Comparison of ENCODE assay signal across 8 cellular contexts in the genomic region with DNA sequence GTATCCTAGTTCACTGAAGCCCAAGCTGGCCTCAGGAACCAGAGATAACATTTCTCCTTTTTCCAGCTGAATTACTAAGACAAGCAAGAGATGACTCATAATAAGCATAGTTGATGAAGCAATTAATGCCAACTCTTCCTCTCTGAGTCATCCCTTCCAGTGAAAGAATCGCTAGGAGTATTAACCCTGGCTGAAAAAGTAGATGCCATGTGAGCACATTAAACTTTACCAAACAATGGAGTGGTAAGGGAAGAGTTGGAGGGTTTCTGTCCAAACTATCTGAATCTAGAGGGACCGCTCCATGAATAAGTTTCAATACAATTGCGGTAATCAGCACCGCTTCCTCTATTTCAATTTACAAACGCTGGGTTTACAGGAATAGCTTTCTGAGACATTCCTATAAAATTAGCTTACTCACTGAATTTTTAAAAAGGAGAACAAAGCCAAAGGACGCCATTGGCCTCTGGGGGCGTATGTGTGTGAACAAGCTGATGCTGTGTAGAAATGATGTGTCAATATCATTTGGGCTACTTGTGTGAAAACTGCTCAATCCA. TPM values are rescaled to one million over a fixed set of nuclear protein-coding genes. Genes with fewer than 3 reads are reported as not detected.
A peak's percentile ranks its signal among the peaks of the same experiment; 100 is the strongest.
DNase-seq lines count a peak whose midpoint lies in the region; ATAC-seq and TF ChIP-seq lines count a peak whose summit lies in the region.

No MANE protein-coding gene starts in this region.

- 65% methylated on average over 7 of the region's 7 CpGs for WGBS in liver

- H3K4me3 ChIP-seq in cardiac fibroblast (replicated peaks in 1 of 2; ENCODE audit: low read depth in 2 of 2, low read length in 2 of 2) = peak overlapping the region; percentile 4 to 22
- no peak overlapping the region for H3K4me3 ChIP-seq in liver (ENCODE audit: low read depth in 1 of 3, low read length in 3 of 3)

- H3K36me3 ChIP-seq in liver (ENCODE audit: control insufficient read depth in 4 of 4, insufficient read depth in 3 of 4, low read depth in 1 of 4, low read length in 3 of 4) = peaks cover 0 to 6% (median 3%) of the 10 kb centered on the region in 4 donors

- peak; percentile 5 to 21 for TF ChIP-seq RAD21 in liver (IDR thresholded peaks at IDR 0.05)

- peak overlapping the region; percentile 78 to 87 for H3K27ac ChIP-seq in liver (ENCODE audit: low read depth in 1 of 2, low read length in 2 of 2)
- H3K27ac ChIP-seq in substantia nigra (ENCODE audit: low read depth, low read length, poor library complexity, severe bottlenecking) = peak overlapping the region; percentile 4

- no peaks in the 10 kb centered on the region for H3K9me3 ChIP-seq in liver (ENCODE audit: control insufficient read depth in 4 of 4, low read length in 3 of 4)

- H3K9ac ChIP-seq in liver (ENCODE audit: low read depth in 1 of 2, low read length in 2 of 2) = peak overlapping the region in 1 of 2 donors; percentile 62

- TF ChIP-seq CTCF in cardiac fibroblast (IDR thresholded peaks at IDR 0.05; ENCODE audit: low read depth, low read length) = peak; percentile 37
- peak; percentile 18 for TF ChIP-seq CTCF in liver (IDR thresholded peaks at IDR 0.05; ENCODE audit: low read depth, low read length, missing input control)

- ATAC-seq in HG02678 (IDR thresholded peaks at IDR 0.05; ENCODE audit: unreplicated experiment) = peak; percentile 41

- no peaks in the 10 kb centered on the region for H3K27me3 ChIP-seq in liver (ENCODE audit: control insufficient read depth in 4 of 4, insufficient read depth in 4 of 4, low read length in 3 of 4)

- DNase-seq in NCI-H748 (lab: John Stamatoyannopoulos, UW; ENCODE audit: unreplicated experiment) = peak; percentile 16
- no peak for DNase-seq in NCI-H748 treated with DMSO at 0.1 percent for 48 hours (lab: John Stamatoyannopoulos, UW)
- DNase-seq in RKO (ENCODE audit: low spot score) = peak; percentile 78
- peak; percentile 93 to 94 for DNase-seq in cardiac fibroblast (ENCODE audit: low read depth in 2 of 2)
- peak in 12 of 49 donors; percentile 5 to 45 (median 18) for DNase-seq in substantia nigra (lab: John Stamatoyannopoulos, UW)
- DNase-seq in NCI-H187 treated with DMSO at 0.1 percent for 48 hours (lab: John Stamatoyannopoulos, UW) = no peak

- H3K4me1 ChIP-seq in liver (ENCODE audit: control insufficient read depth in 4 of 4, insufficient read depth in 4 of 4, low read length in 3 of 4) = peaks cover 0 to 4% (median 2%) of the 10 kb centered on the region in 4 donors

TF ChIP-seq in liver, 16 proteins besides CTCF, POLR2A, EP300 and RAD21:
- TF ChIP-seq ZBTB33 (IDR thresholded peaks at IDR 0.05) (no peak), HNF4A (conservative IDR thresholded peaks at IDR 0.05) (peak in 1 of 2 donors; percentile 14), FOXA2 (IDR thresholded peaks at IDR 0.05) (no peak), SP1 (IDR thresholded peaks at IDR 0.05) (no peak), RXRA (IDR thresholded peaks at IDR 0.05) (peak in 1 of 2 donors; percentile 37), EGR1 (IDR thresholded peaks at IDR 0.05; ENCODE audit: low read depth in 2 of 2) (no peak), TAF1 (conservative IDR thresholded peaks at IDR 0.05) (no peak), FOXA1 (IDR thresholded peaks at IDR 0.05) (no peak), JUND (IDR thresholded peaks at IDR 0.05) (peak; percentile 95 to 99), ATF3 (IDR thresholded peaks at IDR 0.05) (peak; percentile 82), HNF4G (IDR thresholded peaks at IDR 0.05) (no peak), GABPA (IDR thresholded peaks at IDR 0.05 in 1 of 2, conservative IDR thresholded peaks at IDR 0.05 in 1 of 2) (no peak), YY1 (IDR thresholded peaks at IDR 0.05) (peak; percentile 37), NR2F2 (IDR thresholded peaks at IDR 0.05) (no peak)
- TF ChIP-seq, protein P1, sequence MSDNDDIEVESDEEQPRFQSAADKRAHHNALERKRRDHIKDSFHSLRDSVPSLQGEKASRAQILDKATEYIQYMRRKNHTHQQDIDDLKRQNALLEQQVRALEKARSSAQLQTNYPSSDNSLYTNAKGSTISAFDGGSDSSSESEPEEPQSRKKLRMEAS (IDR thresholded peaks at IDR 0.05) = peak; percentile 12
- TF ChIP-seq, protein P2, sequence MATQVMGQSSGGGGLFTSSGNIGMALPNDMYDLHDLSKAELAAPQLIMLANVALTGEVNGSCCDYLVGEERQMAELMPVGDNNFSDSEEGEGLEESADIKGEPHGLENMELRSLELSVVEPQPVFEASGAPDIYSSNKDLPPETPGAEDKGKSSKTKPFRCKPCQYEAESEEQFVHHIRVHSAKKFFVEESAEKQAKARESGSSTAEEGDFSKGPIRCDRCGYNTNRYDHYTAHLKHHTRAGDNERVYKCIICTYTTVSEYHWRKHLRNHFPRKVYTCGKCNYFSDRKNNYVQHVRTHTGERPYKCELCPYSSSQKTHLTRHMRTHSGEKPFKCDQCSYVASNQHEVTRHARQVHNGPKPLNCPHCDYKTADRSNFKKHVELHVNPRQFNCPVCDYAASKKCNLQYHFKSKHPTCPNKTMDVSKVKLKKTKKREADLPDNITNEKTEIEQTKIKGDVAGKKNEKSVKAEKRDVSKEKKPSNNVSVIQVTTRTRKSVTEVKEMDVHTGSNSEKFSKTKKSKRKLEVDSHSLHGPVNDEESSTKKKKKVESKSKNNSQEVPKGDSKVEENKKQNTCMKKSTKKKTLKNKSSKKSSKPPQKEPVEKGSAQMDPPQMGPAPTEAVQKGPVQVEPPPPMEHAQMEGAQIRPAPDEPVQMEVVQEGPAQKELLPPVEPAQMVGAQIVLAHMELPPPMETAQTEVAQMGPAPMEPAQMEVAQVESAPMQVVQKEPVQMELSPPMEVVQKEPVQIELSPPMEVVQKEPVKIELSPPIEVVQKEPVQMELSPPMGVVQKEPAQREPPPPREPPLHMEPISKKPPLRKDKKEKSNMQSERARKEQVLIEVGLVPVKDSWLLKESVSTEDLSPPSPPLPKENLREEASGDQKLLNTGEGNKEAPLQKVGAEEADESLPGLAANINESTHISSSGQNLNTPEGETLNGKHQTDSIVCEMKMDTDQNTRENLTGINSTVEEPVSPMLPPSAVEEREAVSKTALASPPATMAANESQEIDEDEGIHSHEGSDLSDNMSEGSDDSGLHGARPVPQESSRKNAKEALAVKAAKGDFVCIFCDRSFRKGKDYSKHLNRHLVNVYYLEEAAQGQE (IDR thresholded peaks at IDR 0.05) = no peak

RNA-seq across cellular contexts. Expression of gene ATXN1, which starts 48.3 kb away (rescaled TPM):
- 10 to 100 TPM in 1 of 2 donors, 1 to 10 TPM in 1; 8.8 to 29.7 TPM for total RNA-seq in liver
- polyA plus RNA-seq in liver = 1 to 10 TPM; 4.3 to 7.5 TPM

Comparison
In these comparisons a context has a peak if more than half of its experiments do, and no peak if none do; other contexts are left out.
1. DNase-seq: peak in NCI-H748 (single experiment), RKO (single experiment) and cardiac fibroblast (2 of 2); none in NCI-H748 treated with DMSO at 0.1 percent for 48 hours (single experiment) and NCI-H187 treated with DMSO at 0.1 percent for 48 hours (single experiment).
2. H3K4me3 ChIP-seq: peak in cardiac fibroblast (2 of 2); none in liver (0 of 3).